Comparison of ENCODE assay signal across 12 cellular contexts in genomic region chr16:57268804-57269800, GRCh38. TPM values are rescaled to one million over a fixed set of nuclear protein-coding genes. Genes with fewer than 3 reads are reported as not detected.
DNase-seq lines count a peak whose midpoint lies in the region; ATAC-seq and TF ChIP-seq lines count a peak whose summit lies in the region.
"Had no signal": no experiment of that assay in that cellular context is flagged by ENCODE, and none has a peak within 500 bp of the region (broad histone marks: within the 10 kb centered on the region; RNA-seq: fewer than 3 reads in every experiment).

No MANE protein-coding gene starts in this region.

- H3K27me3 ChIP-seq in lower lobe of right lung (ENCODE audit: low read depth): no peaks in the 10 kb centered on the region

- DNase-seq in activated naive CD4-positive, alpha-beta T cell treated with anti-CD3 and anti-CD28 coated beads for 36 hours: no peak
- DNase-seq in activated naive CD4-positive, alpha-beta T cell treated with anti-CD3 and anti-CD28 coated beads, Interleukin-2, amount 50 U/mL, for 16 hours: no peak
- DNase-seq in central memory CD8-positive, alpha-beta T cell (ENCODE audit: low spot score in 2 of 2): no peak
- DNase-seq in lower lobe of right lung (peak; percentile 83), type B pancreatic cell (ENCODE audit: extremely low spot score, unreplicated experiment) (no peak), T-helper 9 cell (no peak), COLO668 (lab: John Stamatoyannopoulos, UW; ENCODE audit: unreplicated experiment) (no peak), ureter (ENCODE audit: low spot score) (no peak)
- DNase-seq: effector memory CD4-positive, alpha-beta T cell; NCI-H69; T1000 had no signal

- no peaks in the 10 kb centered on the region for H3K36me3 ChIP-seq in lower lobe of right lung

- H3K4me3 Mint-ChIP-seq in activated naive CD4-positive, alpha-beta T cell treated with anti-CD3 and anti-CD28 coated beads for 36 hours: no peak overlapping the region
- no peak overlapping the region for H3K4me3 Mint-ChIP-seq in central memory CD8-positive, alpha-beta T cell
- no peak overlapping the region for H3K4me3 Mint-ChIP-seq in type B pancreatic cell
- H3K4me3 Mint-ChIP-seq: activated T-helper 1 cell treated with anti-CD3 and anti-CD28 coated beads, Interleukin-12 subunit alpha, Interleukin-12 subunit beta, Interleukin-2, Interleukin-4 antibody, amounts not matched to agents 30 ng/mL and 10 ng/mL and 1 ng/mL, durations not matched to agents 14 hours and 24 hours and 36 hours had no signal

- ATAC-seq in central memory CD8-positive, alpha-beta T cell (replicated peaks; ENCODE audit: extremely low read depth, poor library complexity, severe bottlenecking): no peak
- peak; percentile 51 to 62 for ATAC-seq in lower lobe of right lung

- no peaks in the 10 kb centered on the region for H3K27me3 Mint-ChIP-seq in activated naive CD4-positive, alpha-beta T cell treated with anti-CD3 and anti-CD28 coated beads for 36 hours (ENCODE audit: low read depth)
- no peaks in the 10 kb centered on the region for H3K27me3 Mint-ChIP-seq in central memory CD8-positive, alpha-beta T cell
- H3K27me3 Mint-ChIP-seq in type B pancreatic cell: no peaks in the 10 kb centered on the region

- no peaks in the 10 kb centered on the region for H3K36me3 Mint-ChIP-seq in activated naive CD4-positive, alpha-beta T cell treated with anti-CD3 and anti-CD28 coated beads for 36 hours (ENCODE audit: low read depth)
- H3K36me3 Mint-ChIP-seq in central memory CD8-positive, alpha-beta T cell (ENCODE audit: insufficient read depth): no peaks in the 10 kb centered on the region
- no peaks in the 10 kb centered on the region for H3K36me3 Mint-ChIP-seq in type B pancreatic cell

- peak overlapping the region; percentile 80 for H3K27ac ChIP-seq in lower lobe of right lung

- no peaks in the 10 kb centered on the region for H3K9me3 ChIP-seq in lower lobe of right lung

- intact Hi-C loops in activated naive CD4-positive, alpha-beta T cell treated with anti-CD3 and anti-CD28 coated beads for 36 hours (cut with micrococcal nuclease): no loop called here
- intact Hi-C loops in lower lobe of right lung (cut with DNase I): no loop called here

- TF ChIP-seq CTCF in lower lobe of right lung (IDR thresholded peaks at IDR 0.05) (no peak), type B pancreatic cell (conservative IDR thresholded peaks at IDR 0.05) (no peak)

- CTCF ChIA-PET in activated naive CD4-positive, alpha-beta T cell treated with anti-CD3 and anti-CD28 coated beads for 36 hours (lab: Charles Lee): interaction anchor here (0.6 to 2.0 kb wide), 5 partner anchors 9 to 155 kb away, joined by 3 to 8 read pairs (median 4); no protein-coding TSS in a partner anchor

- peaks cover 48% of the 10 kb centered on the region for H3K4me1 Mint-ChIP-seq in activated naive CD4-positive, alpha-beta T cell treated with anti-CD3 and anti-CD28 coated beads for 36 hours (ENCODE audit: low read depth)
- peaks cover 14% of the 10 kb centered on the region for H3K4me1 Mint-ChIP-seq in central memory CD8-positive, alpha-beta T cell
- H3K4me1 Mint-ChIP-seq in type B pancreatic cell (ENCODE audit: unreplicated experiment): peaks cover 7% of the 10 kb centered on the region

- peaks cover 63% of the 10 kb centered on the region for H3K4me1 ChIP-seq in lower lobe of right lung

- no peak overlapping the region for H3K4me3 ChIP-seq in lower lobe of right lung

- H3K27ac Mint-ChIP-seq in activated naive CD4-positive, alpha-beta T cell treated with anti-CD3 and anti-CD28 coated beads for 36 hours: peak overlapping the region; percentile 58
- peak overlapping the region; percentile 59 for H3K27ac Mint-ChIP-seq in central memory CD8-positive, alpha-beta T cell (ENCODE audit: low read depth)
- H3K27ac Mint-ChIP-seq in type B pancreatic cell: peak overlapping the region; percentile 51
- H3K27ac Mint-ChIP-seq: activated T-helper 1 cell treated with anti-CD3 and anti-CD28 coated beads, Interleukin-12 subunit alpha, Interleukin-12 subunit beta, Interleukin-2, Interleukin-4 antibody, amounts not matched to agents 30 ng/mL and 10 ng/mL and 1 ng/mL, durations not matched to agents 14 hours and 24 hours and 36 hours had no signal

- no peaks in the 10 kb centered on the region for H3K9me3 Mint-ChIP-seq in activated naive CD4-positive, alpha-beta T cell treated with anti-CD3 and anti-CD28 coated beads for 36 hours
- H3K9me3 Mint-ChIP-seq in central memory CD8-positive, alpha-beta T cell: no peaks in the 10 kb centered on the region
- H3K9me3 Mint-ChIP-seq in type B pancreatic cell: no peaks in the 10 kb centered on the region
- H3K9me3 Mint-ChIP-seq: activated T-helper 1 cell treated with anti-CD3 and anti-CD28 coated beads, Interleukin-12 subunit alpha, Interleukin-12 subunit beta, Interleukin-2, Interleukin-4 antibody, amounts not matched to agents 30 ng/mL and 10 ng/mL and 1 ng/mL, durations not matched to agents 14 hours and 24 hours and 36 hours had no signal

RNA-seq across cellular contexts. Expression of gene PLLP, which starts 15.4 kb away (rescaled TPM):
- under 1 TPM; 0.25 to 0.41 TPM for total RNA-seq in activated naive CD4-positive, alpha-beta T cell treated with anti-CD3 and anti-CD28 coated beads for 36 hours
- total RNA-seq in lower lobe of right lung (77.5 TPM), type B pancreatic cell (ENCODE audit: low replicate concordance) (4.9 and 5.1 TPM in 2 replicates), ureter (34.3 TPM)

RNA-seq across cellular contexts. Expression of gene ARL2BP, which starts 24.0 kb away (rescaled TPM):
- 10 to 100 TPM; 11.0 to 11.2 TPM for total RNA-seq in activated naive CD4-positive, alpha-beta T cell treated with anti-CD3 and anti-CD28 coated beads for 36 hours
- total RNA-seq in lower lobe of right lung (58.1 TPM), type B pancreatic cell (ENCODE audit: low replicate concordance) (37.7 and 49.4 TPM in 2 replicates), ureter (43.3 TPM)
